In the genomic region with DNA sequence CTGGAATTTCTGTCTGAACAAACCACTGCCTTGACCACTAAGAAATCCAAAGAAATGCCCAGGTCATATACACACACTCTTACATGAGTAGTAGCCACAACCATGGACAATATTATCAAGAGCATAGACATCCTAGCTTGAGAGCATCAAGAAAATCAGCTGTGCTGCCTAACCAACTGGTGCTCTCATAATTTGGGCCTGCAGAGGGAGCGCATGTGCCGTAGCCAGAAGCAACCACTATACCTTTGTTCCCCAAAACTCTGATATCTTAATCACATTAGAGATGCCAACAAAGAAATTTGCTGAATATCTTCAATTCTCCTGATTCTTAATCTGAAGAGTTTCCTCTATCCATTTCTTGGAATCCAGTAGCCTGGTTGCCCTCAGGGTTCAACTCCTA, we compare ENCODE assay signal across 1 cellular context.
TF ChIP-seq lines count a peak whose summit lies in the region.

No MANE protein-coding gene starts in this region.

TF ChIP-seq in GM23338, 12 proteins besides CTCF, POLR2A, EP300 and RAD21:
- TF ChIP-seq, protein P1, sequence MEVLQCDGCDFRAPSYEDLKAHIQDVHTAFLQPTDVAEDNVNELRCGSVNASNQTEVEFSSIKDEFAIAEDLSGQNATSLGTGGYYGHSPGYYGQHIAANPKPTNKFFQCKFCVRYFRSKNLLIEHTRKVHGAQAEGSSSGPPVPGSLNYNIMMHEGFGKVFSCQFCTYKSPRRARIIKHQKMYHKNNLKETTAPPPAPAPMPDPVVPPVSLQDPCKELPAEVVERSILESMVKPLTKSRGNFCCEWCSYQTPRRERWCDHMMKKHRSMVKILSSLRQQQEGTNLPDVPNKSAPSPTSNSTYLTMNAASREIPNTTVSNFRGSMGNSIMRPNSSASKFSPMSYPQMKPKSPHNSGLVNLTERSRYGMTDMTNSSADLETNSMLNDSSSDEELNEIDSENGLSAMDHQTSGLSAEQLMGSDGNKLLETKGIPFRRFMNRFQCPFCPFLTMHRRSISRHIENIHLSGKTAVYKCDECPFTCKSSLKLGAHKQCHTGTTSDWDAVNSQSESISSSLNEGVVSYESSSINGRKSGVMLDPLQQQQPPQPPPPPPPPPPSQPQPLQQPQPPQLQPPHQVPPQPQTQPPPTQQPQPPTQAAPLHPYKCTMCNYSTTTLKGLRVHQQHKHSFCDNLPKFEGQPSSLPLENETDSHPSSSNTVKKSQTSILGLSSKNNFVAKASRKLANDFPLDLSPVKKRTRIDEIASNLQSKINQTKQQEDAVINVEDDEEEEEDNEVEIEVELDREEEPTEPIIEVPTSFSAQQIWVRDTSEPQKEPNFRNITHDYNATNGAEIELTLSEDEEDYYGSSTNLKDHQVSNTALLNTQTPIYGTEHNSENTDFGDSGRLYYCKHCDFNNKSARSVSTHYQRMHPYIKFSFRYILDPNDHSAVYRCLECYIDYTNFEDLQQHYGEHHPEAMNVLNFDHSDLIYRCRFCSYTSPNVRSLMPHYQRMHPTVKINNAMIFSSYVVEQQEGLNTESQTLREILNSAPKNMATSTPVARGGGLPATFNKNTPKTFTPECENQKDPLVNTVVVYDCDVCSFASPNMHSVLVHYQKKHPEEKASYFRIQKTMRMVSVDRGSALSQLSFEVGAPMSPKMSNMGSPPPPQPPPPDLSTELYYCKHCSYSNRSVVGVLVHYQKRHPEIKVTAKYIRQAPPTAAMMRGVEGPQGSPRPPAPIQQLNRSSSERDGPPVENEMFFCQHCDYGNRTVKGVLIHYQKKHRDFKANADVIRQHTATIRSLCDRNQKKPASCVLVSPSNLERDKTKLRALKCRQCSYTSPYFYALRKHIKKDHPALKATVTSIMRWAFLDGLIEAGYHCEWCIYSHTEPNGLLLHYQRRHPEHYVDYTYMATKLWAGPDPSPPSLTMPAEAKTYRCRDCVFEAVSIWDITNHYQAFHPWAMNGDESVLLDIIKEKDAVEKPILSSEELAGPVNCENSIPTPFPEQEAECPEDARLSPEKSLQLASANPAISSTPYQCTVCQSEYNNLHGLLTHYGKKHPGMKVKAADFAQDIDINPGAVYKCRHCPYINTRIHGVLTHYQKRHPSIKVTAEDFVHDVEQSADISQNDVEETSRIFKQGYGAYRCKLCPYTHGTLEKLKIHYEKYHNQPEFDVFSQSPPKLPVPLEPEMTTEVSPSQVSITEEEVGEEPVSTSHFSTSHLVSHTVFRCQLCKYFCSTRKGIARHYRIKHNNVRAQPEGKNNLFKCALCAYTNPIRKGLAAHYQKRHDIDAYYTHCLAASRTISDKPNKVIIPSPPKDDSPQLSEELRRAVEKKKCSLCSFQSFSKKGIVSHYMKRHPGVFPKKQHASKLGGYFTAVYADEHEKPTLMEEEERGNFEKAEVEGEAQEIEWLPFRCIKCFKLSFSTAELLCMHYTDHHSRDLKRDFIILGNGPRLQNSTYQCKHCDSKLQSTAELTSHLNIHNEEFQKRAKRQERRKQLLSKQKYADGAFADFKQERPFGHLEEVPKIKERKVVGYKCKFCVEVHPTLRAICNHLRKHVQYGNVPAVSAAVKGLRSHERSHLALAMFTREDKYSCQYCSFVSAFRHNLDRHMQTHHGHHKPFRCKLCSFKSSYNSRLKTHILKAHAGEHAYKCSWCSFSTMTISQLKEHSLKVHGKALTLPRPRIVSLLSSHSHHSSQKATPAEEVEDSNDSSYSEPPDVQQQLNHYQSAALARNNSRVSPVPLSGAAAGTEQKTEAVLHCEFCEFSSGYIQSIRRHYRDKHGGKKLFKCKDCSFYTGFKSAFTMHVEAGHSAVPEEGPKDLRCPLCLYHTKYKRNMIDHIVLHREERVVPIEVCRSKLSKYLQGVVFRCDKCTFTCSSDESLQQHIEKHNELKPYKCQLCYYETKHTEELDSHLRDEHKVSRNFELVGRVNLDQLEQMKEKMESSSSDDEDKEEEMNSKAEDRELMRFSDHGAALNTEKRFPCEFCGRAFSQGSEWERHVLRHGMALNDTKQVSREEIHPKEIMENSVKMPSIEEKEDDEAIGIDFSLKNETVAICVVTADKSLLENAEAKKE (CRISPR knock-in tag; IDR thresholded peaks at IDR 0.05), result no peak
- TF ChIP-seq, protein P2, sequence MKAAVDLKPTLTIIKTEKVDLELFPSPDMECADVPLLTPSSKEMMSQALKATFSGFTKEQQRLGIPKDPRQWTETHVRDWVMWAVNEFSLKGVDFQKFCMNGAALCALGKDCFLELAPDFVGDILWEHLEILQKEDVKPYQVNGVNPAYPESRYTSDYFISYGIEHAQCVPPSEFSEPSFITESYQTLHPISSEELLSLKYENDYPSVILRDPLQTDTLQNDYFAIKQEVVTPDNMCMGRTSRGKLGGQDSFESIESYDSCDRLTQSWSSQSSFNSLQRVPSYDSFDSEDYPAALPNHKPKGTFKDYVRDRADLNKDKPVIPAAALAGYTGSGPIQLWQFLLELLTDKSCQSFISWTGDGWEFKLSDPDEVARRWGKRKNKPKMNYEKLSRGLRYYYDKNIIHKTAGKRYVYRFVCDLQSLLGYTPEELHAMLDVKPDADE (IDR thresholded peaks at IDR 0.05), result no peak
- no peak for TF ChIP-seq JUNB (IDR thresholded peaks at IDR 0.05; ENCODE audit: unreplicated experiment)
- TF ChIP-seq, protein P3, sequence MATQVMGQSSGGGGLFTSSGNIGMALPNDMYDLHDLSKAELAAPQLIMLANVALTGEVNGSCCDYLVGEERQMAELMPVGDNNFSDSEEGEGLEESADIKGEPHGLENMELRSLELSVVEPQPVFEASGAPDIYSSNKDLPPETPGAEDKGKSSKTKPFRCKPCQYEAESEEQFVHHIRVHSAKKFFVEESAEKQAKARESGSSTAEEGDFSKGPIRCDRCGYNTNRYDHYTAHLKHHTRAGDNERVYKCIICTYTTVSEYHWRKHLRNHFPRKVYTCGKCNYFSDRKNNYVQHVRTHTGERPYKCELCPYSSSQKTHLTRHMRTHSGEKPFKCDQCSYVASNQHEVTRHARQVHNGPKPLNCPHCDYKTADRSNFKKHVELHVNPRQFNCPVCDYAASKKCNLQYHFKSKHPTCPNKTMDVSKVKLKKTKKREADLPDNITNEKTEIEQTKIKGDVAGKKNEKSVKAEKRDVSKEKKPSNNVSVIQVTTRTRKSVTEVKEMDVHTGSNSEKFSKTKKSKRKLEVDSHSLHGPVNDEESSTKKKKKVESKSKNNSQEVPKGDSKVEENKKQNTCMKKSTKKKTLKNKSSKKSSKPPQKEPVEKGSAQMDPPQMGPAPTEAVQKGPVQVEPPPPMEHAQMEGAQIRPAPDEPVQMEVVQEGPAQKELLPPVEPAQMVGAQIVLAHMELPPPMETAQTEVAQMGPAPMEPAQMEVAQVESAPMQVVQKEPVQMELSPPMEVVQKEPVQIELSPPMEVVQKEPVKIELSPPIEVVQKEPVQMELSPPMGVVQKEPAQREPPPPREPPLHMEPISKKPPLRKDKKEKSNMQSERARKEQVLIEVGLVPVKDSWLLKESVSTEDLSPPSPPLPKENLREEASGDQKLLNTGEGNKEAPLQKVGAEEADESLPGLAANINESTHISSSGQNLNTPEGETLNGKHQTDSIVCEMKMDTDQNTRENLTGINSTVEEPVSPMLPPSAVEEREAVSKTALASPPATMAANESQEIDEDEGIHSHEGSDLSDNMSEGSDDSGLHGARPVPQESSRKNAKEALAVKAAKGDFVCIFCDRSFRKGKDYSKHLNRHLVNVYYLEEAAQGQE (IDR thresholded peaks at IDR 0.05; ENCODE audit: unreplicated experiment), result no peak
- TF ChIP-seq POLR2AphosphoS5 (IDR thresholded peaks at IDR 0.05; ENCODE audit: low read depth), result no peak
- TF ChIP-seq ZNF331 (CRISPR knock-in tag; IDR thresholded peaks at IDR 0.05; ENCODE audit: low read depth), result no peak
- TF ChIP-seq NANOG (IDR thresholded peaks at IDR 0.05; ENCODE audit: borderline replicate concordance), result no peak
- no peak for TF ChIP-seq STAT1 (IDR thresholded peaks at IDR 0.05; ENCODE audit: unreplicated experiment)
- no peak for TF ChIP-seq EZH2phosphoT487 (IDR thresholded peaks at IDR 0.05; ENCODE audit: unreplicated experiment)
- no peak for TF ChIP-seq EZH2 (IDR thresholded peaks at IDR 0.05; ENCODE audit: low read depth, unreplicated experiment)
- TF ChIP-seq CREB1 (CRISPR knock-in tag; IDR thresholded peaks at IDR 0.05; ENCODE audit: low read depth), result no peak
- no peak for TF ChIP-seq ZNF114 (CRISPR knock-in tag; IDR thresholded peaks at IDR 0.05)
